ENCODE assay signal across 24 cellular contexts in the genomic region with DNA sequence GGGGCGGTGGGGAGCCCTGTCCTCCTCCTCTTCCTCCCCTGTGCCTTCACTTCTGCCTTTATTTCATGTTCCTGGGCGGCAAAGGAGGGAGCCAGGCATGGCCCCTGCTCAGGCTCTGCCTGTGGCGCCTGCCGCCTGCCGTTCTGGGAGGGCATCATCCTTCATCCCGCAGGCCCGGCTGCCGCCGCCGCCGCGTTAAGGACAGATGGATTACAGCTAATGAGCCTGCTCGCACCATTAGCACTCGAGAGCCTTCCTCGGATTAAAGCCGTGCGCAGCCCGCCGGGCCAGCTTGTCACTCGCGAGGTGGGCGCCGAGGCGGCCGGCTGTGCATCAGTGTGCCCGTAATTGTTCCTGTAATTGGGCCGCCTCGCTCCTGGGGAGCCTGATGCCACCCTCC.
DNase-seq lines count a peak whose midpoint lies in the region; ATAC-seq, FAIRE-seq and TF ChIP-seq lines count a peak whose summit lies in the region.
"Had no signal": no experiment of that assay in that cellular context is flagged by ENCODE, and none has a peak within 500 bp of the region (broad histone marks: within the 10 kb centered on the region; RNA-seq: fewer than 3 reads in every experiment).

No MANE protein-coding gene starts in this region.

- no peaks in the 10 kb centered on the region for H3K9me3 ChIP-seq in heart left ventricle
- H3K9me3 ChIP-seq: vagina had no signal

- ATAC-seq in HG03520 (IDR thresholded peaks at IDR 0.05; ENCODE audit: unreplicated experiment) = no peak
- ATAC-seq in heart left ventricle = no peak
- ATAC-seq in GM18873 (IDR thresholded peaks at IDR 0.05; ENCODE audit: low FRiP score, unreplicated experiment) = no peak
- ATAC-seq: activated T-cell treated with anti-CD3 and anti-CD28 coated beads, Interleukin-2, amount 50 U/mL, for 4 hours; Right ventricle myocardium inferior had no signal

- no peaks in the 10 kb centered on the region for H3K36me3 ChIP-seq in heart left ventricle
- H3K36me3 ChIP-seq: vagina had no signal

- FAIRE-seq in D721Med (lab: Jason Lieb, UNC) = no peak
- FAIRE-seq: GM12892 had no signal

- H3K4me3 ChIP-seq in dorsolateral prefrontal cortex = no peak overlapping the region
- no peak overlapping the region for H3K4me3 ChIP-seq in heart left ventricle
- H3K4me3 ChIP-seq: coronary artery, hepatocyte, skin epidermis, vagina had no signal

- peak overlapping the region in 26 of 59 donors; percentile 10 to 73 (median 39) for H3K27ac ChIP-seq in dorsolateral prefrontal cortex
- no peak overlapping the region for H3K27ac ChIP-seq in heart left ventricle
- H3K27ac ChIP-seq: coronary artery, hepatocyte, skin epidermis, vagina, VCaP had no signal

- TF ChIP-seq CTCF in D721Med (IDR thresholded peaks at IDR 0.05; ENCODE audit: insufficient read depth, missing control alignments) (peak; percentile 38), dorsolateral prefrontal cortex (IDR thresholded peaks at IDR 0.05 in 54 of 56, conservative IDR thresholded peaks at IDR 0.05 in 2 of 56; ENCODE audit: low read depth in 1 of 56, partially characterized antibody in 56 of 56) (peak in 16 of 56 donors; percentile 7 to 26 (median 18)), heart left ventricle (IDR thresholded peaks at IDR 0.05) (no peak)

- DNase-seq in D721Med (ENCODE audit: insufficient read length, low spot score) (peak; percentile 70), NCI-H1417 (lab: John Stamatoyannopoulos, UW) (peak; percentile 72 to 94 (median 87)), NCI-H524 (lab: John Stamatoyannopoulos, UW) (peak; percentile 97 to 99), dorsolateral prefrontal cortex (peak in 6 of 10 donors; percentile 40 to 83 (median 58)), putamen (ENCODE audit: low spot score) (no peak), heart left ventricle (no peak)
- DNase-seq: activated CD4-positive, alpha-beta memory T cell treated with anti-CD3 and anti-CD28 coated beads, Interleukin-2, amount 10 ng/mL, durations not matched to agents 7 days and 5 days; activated T-cell treated with anti-CD3 and anti-CD28 coated beads, Interleukin-2, amount 50 U/mL, for 4 hours; COR-L47; HFFc6; islet precursor cell; Karpas-422; naive B cell; NCI-H146; stimulated activated CD4-positive, alpha-beta T cell treated with anti-CD3 and anti-CD28 coated beads, Interleukin-4, amount 100 ng/mL, for 1 hour had no signal

- peaks cover 0 to 7% (median 0%) of the 10 kb centered on the region in 12 donors for H3K4me1 ChIP-seq in heart left ventricle
- H3K4me1 ChIP-seq: vagina had no signal

- H3K27me3 ChIP-seq in dorsolateral prefrontal cortex = no peaks in the 10 kb centered on the region
- H3K27me3 ChIP-seq in heart left ventricle = no peaks in the 10 kb centered on the region
- H3K27me3 ChIP-seq: hepatocyte, vagina had no signal

- intact Hi-C loops in dorsolateral prefrontal cortex (cut with DNase I) = loop anchor here in 1 of 2 donors (5.0 kb wide), 2 partner anchors 103 to 122 kb away; no protein-coding TSS in a partner anchor
- intact Hi-C loops in heart left ventricle (cut with DNase I) = loop anchor here in 2 of 10 donors (10.0 kb wide), 2 partner anchors 61 to 119 kb away; no protein-coding TSS in a partner anchor

- TF ChIP-seq POLR2A in heart left ventricle (IDR thresholded peaks at IDR 0.05) = no peak

- 94 to 97% (median 95%) methylated on average over 15 to 28 of the region's 28 CpGs for WGBS in heart left ventricle, 4 donors

Comparison
In these comparisons a context has a peak if more than half of its experiments do, and no peak if none do; other contexts are left out.
1. DNase-seq: peak in D721Med (single experiment), NCI-H1417 (3 of 3), NCI-H524 (2 of 2) and dorsolateral prefrontal cortex (6 of 10); none in putamen (single experiment) and heart left ventricle (0 of 5).